Comparison of ENCODE assay signal across 11 cellular contexts in the genomic region with DNA sequence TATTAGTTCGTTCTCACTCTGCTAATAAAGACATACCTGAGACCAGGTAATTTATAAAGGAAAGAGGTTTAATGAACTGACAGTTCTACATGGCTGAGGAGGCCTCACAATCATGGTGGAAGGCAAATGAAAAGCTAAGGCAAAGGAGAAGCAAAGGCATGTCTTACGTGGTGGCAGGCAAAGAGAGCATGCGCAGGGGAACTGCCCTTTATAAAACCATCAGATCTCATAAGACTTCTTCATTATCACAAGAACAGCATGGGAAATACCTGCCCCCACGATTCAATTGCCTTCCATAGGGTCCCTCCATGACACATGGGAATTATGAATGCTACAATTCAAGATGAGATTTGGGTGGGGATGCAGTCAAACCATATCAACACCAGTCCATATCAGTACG.
"Had no signal": no experiment of that assay in that cellular context is flagged by ENCODE, and none has a peak within 500 bp of the region (broad histone marks: within the 10 kb centered on the region; RNA-seq: fewer than 3 reads in every experiment).

No MANE protein-coding gene starts in this region.

- FAIRE-seq: H1, H54 had no signal

- ATAC-seq: GM23338, HCT116 had no signal

- H3K27ac ChIP-seq: GM23248 had no signal

- H2AFZ ChIP-seq: GM23248, GM23338 had no signal

- H3K4me1 ChIP-seq: HAP-1 had no signal

- H3K4me2 ChIP-seq: GM23338 had no signal

- H3K36me3 ChIP-seq: HAP-1 had no signal

- H3K9ac ChIP-seq: GM23248 had no signal

- DNase-seq: GM23248, GOT3, H7, H9, HCEC 1CT, HFFc6 had no signal

- H3K4me3 ChIP-seq: GM23248, GM23338, HAP-1 had no signal

- H3K9me3 ChIP-seq: HAP-1 had no signal
